Comparison of ENCODE assay signal across 2 cellular contexts in the genomic region with DNA sequence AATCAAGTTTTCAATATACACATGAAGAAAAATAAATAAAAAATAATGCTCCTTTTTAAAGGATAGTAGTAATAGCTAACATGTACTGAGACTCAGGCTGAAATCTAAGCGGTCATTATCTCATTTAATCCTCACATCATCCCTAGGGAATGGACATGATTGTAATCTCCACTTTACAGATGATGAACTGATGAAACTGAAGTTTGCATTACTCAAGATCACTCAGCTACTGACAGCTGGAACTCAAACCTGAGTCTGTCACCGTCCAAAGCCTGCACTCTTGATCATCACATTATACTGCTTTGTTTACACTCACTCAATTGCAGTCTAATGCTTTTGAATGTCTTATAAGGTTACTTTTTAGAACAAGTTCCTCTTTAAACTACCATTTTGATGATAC.
A peak's percentile ranks its signal among the peaks of the same experiment; 100 is the strongest.
TF ChIP-seq lines count a peak whose summit lies in the region.

No MANE protein-coding gene starts in this region.

TF ChIP-seq in SK-N-SH, 30 proteins besides CTCF, POLR2A, EP300 and RAD21:
- TF ChIP-seq NFIC (IDR thresholded peaks at IDR 0.05; ENCODE audit: borderline replicate concordance), result no peak
- TF ChIP-seq, protein P1, sequence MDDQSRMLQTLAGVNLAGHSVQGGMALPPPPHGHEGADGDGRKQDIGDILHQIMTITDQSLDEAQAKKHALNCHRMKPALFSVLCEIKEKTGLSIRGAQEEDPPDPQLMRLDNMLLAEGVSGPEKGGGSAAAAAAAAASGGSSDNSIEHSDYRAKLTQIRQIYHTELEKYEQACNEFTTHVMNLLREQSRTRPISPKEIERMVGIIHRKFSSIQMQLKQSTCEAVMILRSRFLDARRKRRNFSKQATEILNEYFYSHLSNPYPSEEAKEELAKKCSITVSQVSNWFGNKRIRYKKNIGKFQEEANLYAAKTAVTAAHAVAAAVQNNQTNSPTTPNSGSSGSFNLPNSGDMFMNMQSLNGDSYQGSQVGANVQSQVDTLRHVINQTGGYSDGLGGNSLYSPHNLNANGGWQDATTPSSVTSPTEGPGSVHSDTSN (IDR thresholded peaks at IDR 0.05), result 0 out of 2 replicates have a peak, but pooled peaks have one; percentile 26

TF ChIP-seq in SK-N-SH treated with all-trans-retinoic acid at 6 μM for 48 hours, 23 proteins besides CTCF, POLR2A, EP300 and RAD21:
- TF ChIP-seq TCF4 (CRISPR knock-in tag; IDR thresholded peaks at IDR 0.05; ENCODE audit: borderline replicate concordance) (no peak), ISL1 (CRISPR knock-in tag; IDR thresholded peaks at IDR 0.05) (no peak), ZNF565 (CRISPR knock-in tag; conservative IDR thresholded peaks at IDR 0.05; ENCODE audit: low read depth) (no peak), ZFP30 (CRISPR knock-in tag; IDR thresholded peaks at IDR 0.05) (no peak), ZFP3 (CRISPR knock-in tag; IDR thresholded peaks at IDR 0.05) (no peak), GLIS3 (CRISPR knock-in tag; IDR thresholded peaks at IDR 0.05) (no peak), ZC3H10 (CRISPR knock-in tag; IDR thresholded peaks at IDR 0.05) (no peak), BACH2 (CRISPR knock-in tag; IDR thresholded peaks at IDR 0.05; ENCODE audit: borderline replicate concordance) (no peak), ESRRG (CRISPR knock-in tag; IDR thresholded peaks at IDR 0.05) (no peak), CSDC2 (CRISPR knock-in tag; IDR thresholded peaks at IDR 0.05) (no peak), ZNF70 (CRISPR knock-in tag; IDR thresholded peaks at IDR 0.05) (no peak), ZNF8 (CRISPR knock-in tag; IDR thresholded peaks at IDR 0.05) (no peak), ARNTL (CRISPR knock-in tag; IDR thresholded peaks at IDR 0.05; ENCODE audit: borderline replicate concordance, low read depth) (no peak), RARB (CRISPR knock-in tag; IDR thresholded peaks at IDR 0.05) (no peak), PPARA (CRISPR knock-in tag; IDR thresholded peaks at IDR 0.05; ENCODE audit: borderline replicate concordance) (no peak)
- TF ChIP-seq, protein P2, sequence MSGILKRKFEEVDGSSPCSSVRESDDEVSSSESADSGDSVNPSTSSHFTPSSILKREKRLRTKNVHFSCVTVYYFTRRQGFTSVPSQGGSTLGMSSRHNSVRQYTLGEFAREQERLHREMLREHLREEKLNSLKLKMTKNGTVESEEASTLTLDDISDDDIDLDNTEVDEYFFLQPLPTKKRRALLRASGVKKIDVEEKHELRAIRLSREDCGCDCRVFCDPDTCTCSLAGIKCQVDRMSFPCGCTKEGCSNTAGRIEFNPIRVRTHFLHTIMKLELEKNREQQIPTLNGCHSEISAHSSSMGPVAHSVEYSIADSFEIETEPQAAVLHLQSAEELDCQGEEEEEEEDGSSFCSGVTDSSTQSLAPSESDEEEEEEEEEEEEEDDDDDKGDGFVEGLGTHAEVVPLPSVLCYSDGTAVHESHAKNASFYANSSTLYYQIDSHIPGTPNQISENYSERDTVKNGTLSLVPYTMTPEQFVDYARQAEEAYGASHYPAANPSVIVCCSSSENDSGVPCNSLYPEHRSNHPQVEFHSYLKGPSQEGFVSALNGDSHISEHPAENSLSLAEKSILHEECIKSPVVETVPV (CRISPR knock-in tag; IDR thresholded peaks at IDR 0.05), result no peak
- TF ChIP-seq, protein P3, sequence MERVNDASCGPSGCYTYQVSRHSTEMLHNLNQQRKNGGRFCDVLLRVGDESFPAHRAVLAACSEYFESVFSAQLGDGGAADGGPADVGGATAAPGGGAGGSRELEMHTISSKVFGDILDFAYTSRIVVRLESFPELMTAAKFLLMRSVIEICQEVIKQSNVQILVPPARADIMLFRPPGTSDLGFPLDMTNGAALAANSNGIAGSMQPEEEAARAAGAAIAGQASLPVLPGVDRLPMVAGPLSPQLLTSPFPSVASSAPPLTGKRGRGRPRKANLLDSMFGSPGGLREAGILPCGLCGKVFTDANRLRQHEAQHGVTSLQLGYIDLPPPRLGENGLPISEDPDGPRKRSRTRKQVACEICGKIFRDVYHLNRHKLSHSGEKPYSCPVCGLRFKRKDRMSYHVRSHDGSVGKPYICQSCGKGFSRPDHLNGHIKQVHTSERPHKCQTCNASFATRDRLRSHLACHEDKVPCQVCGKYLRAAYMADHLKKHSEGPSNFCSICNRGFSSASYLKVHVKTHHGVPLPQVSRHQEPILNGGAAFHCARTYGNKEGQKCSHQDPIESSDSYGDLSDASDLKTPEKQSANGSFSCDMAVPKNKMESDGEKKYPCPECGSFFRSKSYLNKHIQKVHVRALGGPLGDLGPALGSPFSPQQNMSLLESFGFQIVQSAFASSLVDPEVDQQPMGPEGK (CRISPR knock-in tag; IDR thresholded peaks at IDR 0.05; ENCODE audit: borderline replicate concordance), result no peak
- TF ChIP-seq, protein P4, sequence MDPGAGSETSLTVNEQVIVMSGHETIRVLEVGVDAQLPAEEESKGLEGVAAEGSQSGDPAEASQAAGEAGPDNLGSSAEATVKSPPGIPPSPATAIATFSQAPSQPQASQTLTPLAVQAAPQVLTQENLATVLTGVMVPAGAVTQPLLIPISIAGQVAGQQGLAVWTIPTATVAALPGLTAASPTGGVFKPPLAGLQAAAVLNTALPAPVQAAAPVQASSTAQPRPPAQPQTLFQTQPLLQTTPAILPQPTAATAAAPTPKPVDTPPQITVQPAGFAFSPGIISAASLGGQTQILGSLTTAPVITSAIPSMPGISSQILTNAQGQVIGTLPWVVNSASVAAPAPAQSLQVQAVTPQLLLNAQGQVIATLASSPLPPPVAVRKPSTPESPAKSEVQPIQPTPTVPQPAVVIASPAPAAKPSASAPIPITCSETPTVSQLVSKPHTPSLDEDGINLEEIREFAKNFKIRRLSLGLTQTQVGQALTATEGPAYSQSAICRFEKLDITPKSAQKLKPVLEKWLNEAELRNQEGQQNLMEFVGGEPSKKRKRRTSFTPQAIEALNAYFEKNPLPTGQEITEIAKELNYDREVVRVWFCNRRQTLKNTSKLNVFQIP (CRISPR knock-in tag; IDR thresholded peaks at IDR 0.05; ENCODE audit: borderline replicate concordance, low read depth), result no peak
- TF ChIP-seq, protein P5, sequence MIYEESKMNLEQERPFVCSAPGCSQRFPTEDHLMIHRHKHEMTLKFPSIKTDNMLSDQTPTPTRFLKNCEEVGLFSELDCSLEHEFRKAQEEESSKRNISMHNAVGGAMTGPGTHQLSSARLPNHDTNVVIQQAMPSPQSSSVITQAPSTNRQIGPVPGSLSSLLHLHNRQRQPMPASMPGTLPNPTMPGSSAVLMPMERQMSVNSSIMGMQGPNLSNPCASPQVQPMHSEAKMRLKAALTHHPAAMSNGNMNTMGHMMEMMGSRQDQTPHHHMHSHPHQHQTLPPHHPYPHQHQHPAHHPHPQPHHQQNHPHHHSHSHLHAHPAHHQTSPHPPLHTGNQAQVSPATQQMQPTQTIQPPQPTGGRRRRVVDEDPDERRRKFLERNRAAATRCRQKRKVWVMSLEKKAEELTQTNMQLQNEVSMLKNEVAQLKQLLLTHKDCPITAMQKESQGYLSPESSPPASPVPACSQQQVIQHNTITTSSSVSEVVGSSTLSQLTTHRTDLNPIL (CRISPR knock-in tag; IDR thresholded peaks at IDR 0.05; ENCODE audit: low read depth), result no peak
